ENCODE assay signal across 1 cellular context in the genomic region with DNA sequence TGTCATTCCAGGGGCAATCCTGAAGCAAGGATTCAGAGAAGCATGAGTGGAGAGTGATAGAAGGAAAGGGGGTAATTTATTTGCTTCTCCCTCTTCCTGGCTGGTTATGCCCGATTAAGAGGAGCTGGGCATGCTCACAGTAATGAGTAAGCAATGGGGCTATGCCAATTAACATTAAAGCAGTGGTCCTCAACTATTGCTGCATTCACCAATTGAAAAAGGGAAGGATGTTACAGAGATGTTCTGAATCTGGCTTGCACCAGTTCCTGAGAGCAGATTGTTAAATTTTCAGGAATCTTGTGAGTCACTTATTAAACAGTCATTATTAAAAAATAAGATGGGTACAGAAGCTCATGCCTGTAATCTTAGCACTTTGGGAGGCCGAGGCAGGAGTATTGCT.
TF ChIP-seq lines count a peak whose summit lies in the region.

No MANE protein-coding gene starts in this region.

TF ChIP-seq in SK-N-SH, 30 proteins besides CTCF, POLR2A, EP300 and RAD21 (continued from another document):
- TF ChIP-seq, protein P1, sequence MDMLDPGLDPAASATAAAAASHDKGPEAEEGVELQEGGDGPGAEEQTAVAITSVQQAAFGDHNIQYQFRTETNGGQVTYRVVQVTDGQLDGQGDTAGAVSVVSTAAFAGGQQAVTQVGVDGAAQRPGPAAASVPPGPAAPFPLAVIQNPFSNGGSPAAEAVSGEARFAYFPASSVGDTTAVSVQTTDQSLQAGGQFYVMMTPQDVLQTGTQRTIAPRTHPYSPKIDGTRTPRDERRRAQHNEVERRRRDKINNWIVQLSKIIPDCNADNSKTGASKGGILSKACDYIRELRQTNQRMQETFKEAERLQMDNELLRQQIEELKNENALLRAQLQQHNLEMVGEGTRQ (IDR thresholded peaks at IDR 0.05; ENCODE audit: borderline replicate concordance, low read depth, low read length), result no peak
- TF ChIP-seq GABPA (IDR thresholded peaks at IDR 0.05; ENCODE audit: low read depth) (no peak), FOXJ3 (CRISPR knock-in tag; IDR thresholded peaks at IDR 0.05) (no peak)
- TF ChIP-seq, protein P2, sequence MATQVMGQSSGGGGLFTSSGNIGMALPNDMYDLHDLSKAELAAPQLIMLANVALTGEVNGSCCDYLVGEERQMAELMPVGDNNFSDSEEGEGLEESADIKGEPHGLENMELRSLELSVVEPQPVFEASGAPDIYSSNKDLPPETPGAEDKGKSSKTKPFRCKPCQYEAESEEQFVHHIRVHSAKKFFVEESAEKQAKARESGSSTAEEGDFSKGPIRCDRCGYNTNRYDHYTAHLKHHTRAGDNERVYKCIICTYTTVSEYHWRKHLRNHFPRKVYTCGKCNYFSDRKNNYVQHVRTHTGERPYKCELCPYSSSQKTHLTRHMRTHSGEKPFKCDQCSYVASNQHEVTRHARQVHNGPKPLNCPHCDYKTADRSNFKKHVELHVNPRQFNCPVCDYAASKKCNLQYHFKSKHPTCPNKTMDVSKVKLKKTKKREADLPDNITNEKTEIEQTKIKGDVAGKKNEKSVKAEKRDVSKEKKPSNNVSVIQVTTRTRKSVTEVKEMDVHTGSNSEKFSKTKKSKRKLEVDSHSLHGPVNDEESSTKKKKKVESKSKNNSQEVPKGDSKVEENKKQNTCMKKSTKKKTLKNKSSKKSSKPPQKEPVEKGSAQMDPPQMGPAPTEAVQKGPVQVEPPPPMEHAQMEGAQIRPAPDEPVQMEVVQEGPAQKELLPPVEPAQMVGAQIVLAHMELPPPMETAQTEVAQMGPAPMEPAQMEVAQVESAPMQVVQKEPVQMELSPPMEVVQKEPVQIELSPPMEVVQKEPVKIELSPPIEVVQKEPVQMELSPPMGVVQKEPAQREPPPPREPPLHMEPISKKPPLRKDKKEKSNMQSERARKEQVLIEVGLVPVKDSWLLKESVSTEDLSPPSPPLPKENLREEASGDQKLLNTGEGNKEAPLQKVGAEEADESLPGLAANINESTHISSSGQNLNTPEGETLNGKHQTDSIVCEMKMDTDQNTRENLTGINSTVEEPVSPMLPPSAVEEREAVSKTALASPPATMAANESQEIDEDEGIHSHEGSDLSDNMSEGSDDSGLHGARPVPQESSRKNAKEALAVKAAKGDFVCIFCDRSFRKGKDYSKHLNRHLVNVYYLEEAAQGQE (IDR thresholded peaks at IDR 0.05; ENCODE audit: low read depth, low read length), result no peak
- TF ChIP-seq, protein P3, sequence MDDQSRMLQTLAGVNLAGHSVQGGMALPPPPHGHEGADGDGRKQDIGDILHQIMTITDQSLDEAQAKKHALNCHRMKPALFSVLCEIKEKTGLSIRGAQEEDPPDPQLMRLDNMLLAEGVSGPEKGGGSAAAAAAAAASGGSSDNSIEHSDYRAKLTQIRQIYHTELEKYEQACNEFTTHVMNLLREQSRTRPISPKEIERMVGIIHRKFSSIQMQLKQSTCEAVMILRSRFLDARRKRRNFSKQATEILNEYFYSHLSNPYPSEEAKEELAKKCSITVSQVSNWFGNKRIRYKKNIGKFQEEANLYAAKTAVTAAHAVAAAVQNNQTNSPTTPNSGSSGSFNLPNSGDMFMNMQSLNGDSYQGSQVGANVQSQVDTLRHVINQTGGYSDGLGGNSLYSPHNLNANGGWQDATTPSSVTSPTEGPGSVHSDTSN (IDR thresholded peaks at IDR 0.05), result no peak
